In genomic region chr17:69030145-69030544, GRCh38 we compare ENCODE assay signal across 22 cellular contexts. TPM values are rescaled to one million over a fixed set of nuclear protein-coding genes. Genes with fewer than 3 reads are reported as not detected.
DNase-seq lines count a peak whose midpoint lies in the region; ATAC-seq, FAIRE-seq and TF ChIP-seq lines count a peak whose summit lies in the region.
"Had no signal": no experiment of that assay in that cellular context is flagged by ENCODE, and none has a peak within 500 bp of the region (broad histone marks: within the 10 kb centered on the region; RNA-seq: fewer than 3 reads in every experiment).

No MANE protein-coding gene starts in this region.

- no peak overlapping the region for H3K4me3 ChIP-seq in AG10803 (ENCODE audit: low read length)
- no peak overlapping the region for H3K4me3 ChIP-seq in HEK293 (ENCODE audit: low read depth, low read length)
- no peak overlapping the region for H3K4me3 ChIP-seq in K562
- H3K4me3 ChIP-seq in fibroblast of the aortic adventitia (ENCODE audit: low read depth, low read length), result no peak overlapping the region
- H3K4me3 ChIP-seq: A549; BLaER1 treated with 17β-estradiol and CSF1 and Interleukin-3, amounts not matched to agents 10 nM and 100 nM; GM23338; SJCRH30 had no signal

- peaks cover 15% of the 10 kb centered on the region for H3K27me3 Mint-ChIP-seq in activated T-helper 17 cell treated with anti-CD3 and anti-CD28 coated beads, Interleukin-2, amount 50 U/mL, for 72 hours

- no peaks in the 10 kb centered on the region for H3K36me3 Mint-ChIP-seq in activated T-helper 17 cell treated with anti-CD3 and anti-CD28 coated beads, Interleukin-2, amount 50 U/mL, for 72 hours (ENCODE audit: low read depth)
- H3K36me3 Mint-ChIP-seq: CD8-positive, alpha-beta T cell had no signal

- H3K27ac ChIP-seq in HEK293 (ENCODE audit: extremely low read depth, low read depth, low read length) (no peak overlapping the region), K562 (ENCODE audit: extremely low read depth, low read depth, low read length) (no peak overlapping the region)
- H3K27ac ChIP-seq: A549; BLaER1 treated with 17β-estradiol and CSF1 and Interleukin-3, amounts not matched to agents 10 nM and 100 nM; SJCRH30 had no signal

- no peaks in the 10 kb centered on the region for H4K20me1 ChIP-seq in K562 (replicated peaks; ENCODE audit: control insufficient read depth, insufficient read depth, low read length)
- H4K20me1 ChIP-seq: BLaER1 treated with 17β-estradiol and CSF1 and Interleukin-3, amounts not matched to agents 10 nM and 100 nM had no signal

- H3K36me3 ChIP-seq in HEK293 (ENCODE audit: control insufficient read depth in 2 of 2, insufficient read depth in 1 of 2, low read length in 2 of 2) (no peaks in the 10 kb centered on the region), K562 (ENCODE audit: control insufficient read depth, insufficient read depth, low read length) (no peaks in the 10 kb centered on the region)
- H3K36me3 ChIP-seq: SJCRH30 had no signal

- POLR2A ChIA-PET in HEK293 (lab: Yijun Ruan, JAX) (no interaction called here), K562 (lab: Yijun Ruan, JAX) (interaction anchor here (0.7 to 2.3 kb wide), 2 partner anchors 11 to 17 kb away, joined by 5 to 7 read pairs; no protein-coding TSS in a partner anchor)

- H3K4me1 ChIP-seq in HEK293 (ENCODE audit: control insufficient read depth, insufficient read depth, low read length) (no peaks in the 10 kb centered on the region), K562 (replicated peaks in 1 of 2; ENCODE audit: control insufficient read depth in 2 of 2, insufficient read depth in 2 of 2, low read length in 2 of 2) (peaks cover 0 to 3% of the 10 kb centered on the region in 2 experiments; a peak in 2 of 5 replicates)
- H3K4me1 ChIP-seq: A549, SJCRH30 had no signal

- peaks cover 3% of the 10 kb centered on the region for H3K9me3 Mint-ChIP-seq in activated T-helper 17 cell treated with anti-CD3 and anti-CD28 coated beads, Interleukin-2, amount 50 U/mL, for 72 hours
- H3K9me3 Mint-ChIP-seq: GM23338 had no signal

- H3K27me3 ChIP-seq in K562 (ENCODE audit: control insufficient read depth in 2 of 2, insufficient read depth in 2 of 2, low read length in 2 of 2), result no peaks in the 10 kb centered on the region
- H3K27me3 ChIP-seq: BLaER1 treated with 17β-estradiol and CSF1 and Interleukin-3, amounts not matched to agents 10 nM and 100 nM; SJCRH30 had no signal

- H3K9me3 ChIP-seq in HEK293 (ENCODE audit: control insufficient read depth, insufficient read depth, low read depth, low read length), result no peaks in the 10 kb centered on the region
- no peaks in the 10 kb centered on the region for H3K9me3 ChIP-seq in K562 (replicated peaks; ENCODE audit: control insufficient read depth, insufficient read depth, low read depth, low read length)
- H3K9me3 ChIP-seq: A549; BLaER1 treated with 17β-estradiol and CSF1 and Interleukin-3, amounts not matched to agents 10 nM and 100 nM; SJCRH30 had no signal

- FAIRE-seq in K562 (lab: Jason Lieb, UNC), result no peak
- FAIRE-seq: A549, GM12891, GM18507 had no signal

- CTCF ChIA-PET in HEK293 (lab: Yijun Ruan, JAX), result no interaction called here
- CTCF ChIA-PET in K562 (lab: Yijun Ruan, JAX; ENCODE audit: low intra/inter-chr PET ratio), result no interaction called here

- no peak for TF ChIP-seq RAD21 in K562 (CRISPR knock-in tag; conservative IDR thresholded peaks at IDR 0.05 in 1 of 2, IDR thresholded peaks at IDR 0.05 in 1 of 2)

- ATAC-seq in K562, result 0 out of 3 replicates have a peak, but pooled peaks have one; percentile 32
- no peak for ATAC-seq in activated T-helper 17 cell treated with anti-CD3 and anti-CD28 coated beads, Interleukin-2, amount 50 U/mL, for 72 hours (replicated peaks)
- no peak for ATAC-seq in GM19455 (IDR thresholded peaks at IDR 0.05; ENCODE audit: unreplicated experiment)
- ATAC-seq: A549; CD8-positive, alpha-beta T cell; GM23338; HCT116 had no signal

- DNase-seq in AG10803 (ENCODE audit: low read depth) (peak; percentile 2), K562 (ENCODE audit: extremely low read depth in 1 of 4, low spot score in 3 of 4) (peak in 1 of 4 experiments; percentile 18), fibroblast of the aortic adventitia (ENCODE audit: low read depth) (peak; percentile 41), GM19240 (ENCODE audit: insufficient read length, low spot score) (no peak), AML-193 (lab: John Stamatoyannopoulos, UW) (no peak)
- DNase-seq: Calu3; CD8-positive, alpha-beta T cell; KG1; NCI-H1417; NCI-H187 treated with DMSO at 0.1 percent for 48 hours; NCI-H345; NCI-H524 treated with DMSO at 0.1 percent for 48 hours; SJCRH30 had no signal

- H3K9me1 ChIP-seq in K562 (ENCODE audit: control insufficient read depth, insufficient read depth, low read length), result no peaks in the 10 kb centered on the region

- no peaks in the 10 kb centered on the region for H3K79me2 ChIP-seq in K562 (ENCODE audit: control insufficient read depth, insufficient read depth, low read length)

- intact Hi-C loops in K562 (cut with micrococcal nuclease), result no loop called here

- no peak overlapping the region for H3K9ac ChIP-seq in K562 (ENCODE audit: insufficient read depth in 1 of 2, low read depth in 2 of 2, low read length in 2 of 2)
- H3K9ac ChIP-seq: BLaER1 treated with 17β-estradiol and CSF1 and Interleukin-3, amounts not matched to agents 10 nM and 100 nM had no signal

- 62% methylated on average over 2 of the region's 2 CpGs for WGBS in K562 (ENCODE audit: insufficient coverage, low coverage, missing lambda C conversion rate)

- peak overlapping the region; percentile 12 for H2AFZ ChIP-seq in K562 (ENCODE audit: low read depth, low read length)
- H2AFZ ChIP-seq: GM23338 had no signal

- TF ChIP-seq CTCF in AG10803 (conservative IDR thresholded peaks at IDR 0.05; ENCODE audit: low read length), result no peak
- TF ChIP-seq CTCF in HEK293 (tag by site-specific recombination; IDR thresholded peaks at IDR 0.05), result no peak
- no peak for TF ChIP-seq CTCF in K562 (IDR thresholded peaks at IDR 0.05 in 2 of 3, conservative IDR thresholded peaks at IDR 0.05 in 1 of 3; ENCODE audit: insufficient read depth in 2 of 3, low read depth in 1 of 3, low read length in 3 of 3)
- TF ChIP-seq CTCF in fibroblast of the aortic adventitia (IDR thresholded peaks at IDR 0.05; ENCODE audit: insufficient read depth, low read length), result no peak

- H3K4me1 Mint-ChIP-seq in activated T-helper 17 cell treated with anti-CD3 and anti-CD28 coated beads, Interleukin-2, amount 50 U/mL, for 72 hours, result no peaks in the 10 kb centered on the region
- H3K4me1 Mint-ChIP-seq: GM23338 had no signal

- in situ Hi-C loops in K562 (cut with MboI), result no loop called here

- no peak overlapping the region for H3K4me2 ChIP-seq in K562 (ENCODE audit: insufficient read depth, low read length)
- H3K4me2 ChIP-seq: A549, GM23338 had no signal

- TF ChIP-seq POLR2A in K562 (conservative IDR thresholded peaks at IDR 0.05), result no peak

- no TSS peak for BruUV-seq in K562 (replicated peaks; lab: Mats Ljungman, UMichigan)

- no peak overlapping the region for H3K4me3 Mint-ChIP-seq in activated T-helper 17 cell treated with anti-CD3 and anti-CD28 coated beads, Interleukin-2, amount 50 U/mL, for 72 hours
- H3K4me3 Mint-ChIP-seq: CD8-positive, alpha-beta T cell; GM23338 had no signal

- H3K27ac Mint-ChIP-seq in activated T-helper 17 cell treated with anti-CD3 and anti-CD28 coated beads, Interleukin-2, amount 50 U/mL, for 72 hours, result no peak overlapping the region
- H3K27ac Mint-ChIP-seq: CD8-positive, alpha-beta T cell; GM23338 had no signal

- no peak for TF ChIP-seq EP300 in K562 (IDR thresholded peaks at IDR 0.05; ENCODE audit: low read length)

TF ChIP-seq in HEK293, 187 proteins besides CTCF, POLR2A, EP300 and RAD21 (continues in another document):
- TF ChIP-seq ZNF426 (tag by site-specific recombination; IDR thresholded peaks at IDR 0.05), result no peak

TF ChIP-seq in K562, 482 proteins besides CTCF, POLR2A, EP300 and RAD21 (continues in another document):
- TF ChIP-seq NFYB (IDR thresholded peaks at IDR 0.05; ENCODE audit: extremely low read depth, insufficient read length) (no peak), L3MBTL2 (IDR thresholded peaks at IDR 0.05) (peak; percentile 68), ZNF316 (IDR thresholded peaks at IDR 0.05) (peak; percentile 65)

RNA-seq across cellular contexts. Expression of gene ABCA9, which starts 30.6 kb away (rescaled TPM):
- 0.46 TPM in 1 of 2 replicates, not detected in the other for total RNA-seq in K562 (2011; cell fraction: chromatin; rRNA removed; ENCODE audit: low replicate concordance)
- total RNA-seq in K562 (2011; cell fraction: nucleolus; rRNA removed), result 0.26 TPM in 1 of 2 replicates, not detected in the other
- 0.07 TPM in 1 of 2 replicates, not detected in the other for total RNA-seq in K562 (2011; cell fraction: nucleoplasm; rRNA removed)
- total RNA-seq in K562 (2014; rRNA removed) (0.98 TPM in 1 of 2 replicates, not detected in the other), K562 (2014; rRNA removed; fragmentation: Illumina TruSeq; extraction: Trizol) (not detected in 2 replicates), K562 (2015; rRNA removed; fragmentation: Illumina TruSeq; extraction: Trizol) (0.04 TPM in 1 of 2 replicates, not detected in the other), K562 (2021) (not detected in 2 replicates), fibroblast of the aortic adventitia (ENCODE audit: low replicate concordance) (122 and 235 TPM in 2 replicates)
- polyA plus RNA-seq in K562 (2011; rRNA removed) (0.24 TPM in 1 of 2 replicates, not detected in the other), K562 (2014; fragmentation: Illumina TruSeq; extraction: Trizol) (not detected in 2 replicates), K562 (2014; fragmentation: Nextera tagmentation; extraction: Ambion mirVana) (not detected), K562 (2014; rRNA removed) (0.01 TPM in 1 of 2 replicates, not detected in the other)
- polyA plus RNA-seq in K562 (2011; cell fraction: cytosol; rRNA removed), result not detected in 2 replicates
- 0.18 TPM in 1 of 2 replicates, not detected in the other for polyA plus RNA-seq in K562 (2011; cell fraction: nucleus; rRNA removed)
- polyA plus RNA-seq in K562 (2012), result 0.06 and 0.12 TPM in 2 replicates
- polyA minus RNA-seq in K562 (2011; rRNA and poly(A)+ RNA removed), result 0.09 TPM in 1 of 2 replicates, not detected in the other
- not detected in 2 replicates for polyA minus RNA-seq in K562 (2011; cell fraction: cytosol; rRNA and poly(A)+ RNA removed)
- polyA minus RNA-seq in K562 (2011; cell fraction: nucleus; rRNA and poly(A)+ RNA removed), result 0.11 and 0.40 TPM in 2 replicates
- under 1 TPM in 1 of 2 donors, not detected in 1; 0.58 TPM for total RNA-seq in activated T-helper 17 cell treated with anti-CD3 and anti-CD28 coated beads, Interleukin-2, amount 50 U/mL, for 72 hours
- total RNA-seq: Calu3; CD8-positive, alpha-beta T cell; GM23338; SJCRH30 had no signal
- polyA plus RNA-seq: GM23338 had no signal

Comparison
In these comparisons a context has a peak if more than half of its experiments do, and no peak if none do; other contexts are left out.
1. DNase-seq: peak in AG10803 (single experiment) and fibroblast of the aortic adventitia (single experiment); none in GM19240 (single experiment) and AML-193 (0 of 2).
2. RNA of gene ABCA9, which starts 30.6 kb away (total RNA-seq): 122 to 235 TPM in fibroblast of the aortic adventitia; 0.58 TPM in activated T-helper 17 cell treated with anti-CD3 and anti-CD28 coated beads, Interleukin-2, amount 50 U/mL, for 72 hours and 0.04 to 0.98 TPM in K562; every median in the first group is over 10 times any median in the second.